ENCODE assay signal across 9 cellular contexts in genomic region chr16:26645629-26646028, GRCh38.
DNase-seq lines count a peak whose midpoint lies in the region; ATAC-seq, FAIRE-seq and TF ChIP-seq lines count a peak whose summit lies in the region.
"Had no signal": no experiment of that assay in that cellular context is flagged by ENCODE, and none has a peak within 500 bp of the region (broad histone marks: within the 10 kb centered on the region; RNA-seq: fewer than 3 reads in every experiment).

No MANE protein-coding gene starts in this region.

- no peaks in the 10 kb centered on the region for H3K9me3 Mint-ChIP-seq in T-helper 1 cell treated with Interleukin-12 subunit alpha and Interleukin-12 subunit beta and Interleukin-4 antibody, amounts not matched to agents 30 μg/mL and 1 μg/mL, for 36 hours

- H3K36me3 ChIP-seq in small intestine (ENCODE audit: control insufficient read depth in 2 of 2, insufficient read depth in 2 of 2, low read length in 2 of 2) = no peaks in the 10 kb centered on the region
- H3K36me3 ChIP-seq: SJSA1 had no signal

- H3K27me3 ChIP-seq in small intestine (ENCODE audit: control insufficient read depth in 2 of 2, insufficient read depth in 2 of 2, low read length in 2 of 2) = no peaks in the 10 kb centered on the region

- H3K27ac ChIP-seq in caudate nucleus (ENCODE audit: low read depth, low read length) (no peak overlapping the region), small intestine (ENCODE audit: low read depth in 1 of 2, low read length in 1 of 2) (no peak overlapping the region)
- H3K27ac ChIP-seq: SJSA1 had no signal

- H3K4me1 Mint-ChIP-seq in T-helper 1 cell treated with Interleukin-12 subunit alpha and Interleukin-12 subunit beta and Interleukin-4 antibody, amounts not matched to agents 30 μg/mL and 1 μg/mL, for 36 hours (ENCODE audit: low read depth) = peaks cover 45% of the 10 kb centered on the region

- peaks cover 18% of the 10 kb centered on the region for H3K36me3 Mint-ChIP-seq in T-helper 1 cell treated with Interleukin-12 subunit alpha and Interleukin-12 subunit beta and Interleukin-4 antibody, amounts not matched to agents 30 μg/mL and 1 μg/mL, for 36 hours (ENCODE audit: low read depth)

- H3K4me1 ChIP-seq in small intestine (ENCODE audit: control insufficient read depth in 2 of 2, insufficient read depth in 1 of 2, low read depth in 1 of 2, low read length in 1 of 2) = no peaks in the 10 kb centered on the region
- H3K4me1 ChIP-seq: SJSA1 had no signal

- DNase-seq in caudate nucleus (lab: John Stamatoyannopoulos, UW) (peak in 31 of 61 donors; percentile 1 to 32 (median 8)), small intestine (no peak)
- peak; percentile 25 to 42 for DNase-seq in stimulated activated CD4-positive, alpha-beta T cell treated with anti-CD3 and anti-CD28 coated beads, Interleukin-1b, Interleukin-23, amount 100 ng/mL, for 4 hours (ENCODE audit: low read depth in 2 of 2)

- peak overlapping the region; percentile 79 for H3K27ac Mint-ChIP-seq in T-helper 1 cell treated with Interleukin-12 subunit alpha and Interleukin-12 subunit beta and Interleukin-4 antibody, amounts not matched to agents 30 μg/mL and 1 μg/mL, for 36 hours

- no peak for FAIRE-seq in small intestine (lab: Jason Lieb, UNC)

- H3K4me3 ChIP-seq in small intestine (ENCODE audit: low read depth in 1 of 2, low read length in 2 of 2) = no peak overlapping the region
- H3K4me3 ChIP-seq: SJSA1 had no signal

- no peaks in the 10 kb centered on the region for H3K9me3 ChIP-seq in small intestine (ENCODE audit: control insufficient read depth, low read depth)
- H3K9me3 ChIP-seq: SJSA1 had no signal

- 17 to 20% (median 18%) methylated on average over 9 of the region's 9 CpGs for WGBS in small intestine, 3 donors

- H3K4me3 Mint-ChIP-seq in T-helper 1 cell treated with Interleukin-12 subunit alpha and Interleukin-12 subunit beta and Interleukin-4 antibody, amounts not matched to agents 30 μg/mL and 1 μg/mL, for 36 hours = no peak overlapping the region

- peak; percentile 55 for TF ChIP-seq CTCF in GM12873 (IDR thresholded peaks at IDR 0.05; ENCODE audit: insufficient read depth, low read depth, low read length, missing control alignments)

- H3K27me3 Mint-ChIP-seq in T-helper 1 cell treated with Interleukin-12 subunit alpha and Interleukin-12 subunit beta and Interleukin-4 antibody, amounts not matched to agents 30 μg/mL and 1 μg/mL, for 36 hours (ENCODE audit: low read depth) = no peaks in the 10 kb centered on the region

- ATAC-seq in GM19463 (IDR thresholded peaks at IDR 0.05; ENCODE audit: unreplicated experiment) = no peak
- no peak for ATAC-seq in GM18867 (IDR thresholded peaks at IDR 0.05; ENCODE audit: unreplicated experiment)
- no peak for ATAC-seq in GM21619 (IDR thresholded peaks at IDR 0.05; ENCODE audit: unreplicated experiment)
